ENCODE assay signal across 15 cellular contexts in genomic region chr20:49445176-49445575, GRCh38. TPM values are rescaled to one million over a fixed set of nuclear protein-coding genes. Genes with fewer than 3 reads are reported as not detected.
A peak's percentile ranks its signal among the peaks of the same experiment; 100 is the strongest.
DNase-seq lines count a peak whose midpoint lies in the region; ATAC-seq and TF ChIP-seq lines count a peak whose summit lies in the region.
"Had no signal": no experiment of that assay in that cellular context is flagged by ENCODE, and none has a peak within 500 bp of the region (broad histone marks: within the 10 kb centered on the region; RNA-seq: fewer than 3 reads in every experiment).

No MANE protein-coding gene starts in this region.

- DNase-seq in NCI-H226 (peak; percentile 61), choroid plexus epithelial cell (ENCODE audit: low read depth) (peak; percentile 21), left kidney (ENCODE audit: low read depth, low spot score) (peak; percentile 28), thoracic aorta (ENCODE audit: low spot score) (no peak), COR-L47 (lab: John Stamatoyannopoulos, UW) (no peak)
- no peak for DNase-seq in activated CD4-positive, alpha-beta T cell treated with anti-CD3 and anti-CD28 coated beads for 4 hours
- DNase-seq: amygdala; NCI-H1092; stimulated activated CD4-positive, alpha-beta T cell treated with anti-CD3 and anti-CD28 coated beads, Interleukin-4, amount 100 ng/mL, for 24 hours had no signal

- H3K4me1 ChIP-seq in thoracic aorta (ENCODE audit: control insufficient read depth in 1 of 2, low read depth in 2 of 2) = peaks cover 26 to 45% of the 10 kb centered on the region in 2 donors

- H3K27ac ChIP-seq in thoracic aorta = peak overlapping the region; percentile 42 to 63
- H3K27ac ChIP-seq: VCaP had no signal

- H3K9me3 ChIP-seq in thoracic aorta = no peaks in the 10 kb centered on the region
- H3K9me3 ChIP-seq: right lobe of liver had no signal

- no peaks in the 10 kb centered on the region for H3K27me3 ChIP-seq in thoracic aorta (replicated peaks; ENCODE audit: insufficient read depth)
- H3K27me3 ChIP-seq: right lobe of liver had no signal

- ATAC-seq in thoracic aorta (ENCODE audit: insufficient number of reproducible peaks, low FRiP score, low read depth) = no peak
- no peak for ATAC-seq in HG02571 (IDR thresholded peaks at IDR 0.05; ENCODE audit: unreplicated experiment)
- ATAC-seq: activated T-helper 17 cell treated with anti-CD3 and anti-CD28 coated beads, Interleukin-2, amount 50 U/mL, for 72 hours; HCT116 had no signal

- no peaks in the 10 kb centered on the region for H3K36me3 ChIP-seq in thoracic aorta
- H3K36me3 ChIP-seq: right lobe of liver had no signal

- no peak for TF ChIP-seq CTCF in choroid plexus epithelial cell (conservative IDR thresholded peaks at IDR 0.05; ENCODE audit: low read depth, low read length)
- TF ChIP-seq CTCF in thoracic aorta (IDR thresholded peaks at IDR 0.05) = no peak

- no peak overlapping the region for H3K4me3 ChIP-seq in choroid plexus epithelial cell (ENCODE audit: low read depth, low read length)
- H3K4me3 ChIP-seq in thoracic aorta = no peak overlapping the region
- H3K4me3 ChIP-seq: right lobe of liver had no signal

RNA-seq across cellular contexts. Expression of gene KCNB1, which starts 37.3 kb away (rescaled TPM):
- total RNA-seq in thoracic aorta = 1 to 10 TPM; 1.4 to 2.3 TPM
- total RNA-seq: activated T-helper 17 cell treated with anti-CD3 and anti-CD28 coated beads, Interleukin-2, amount 50 U/mL, for 72 hours; fibroblast of villous mesenchyme had no signal

Comparison
In these comparisons a context has a peak if more than half of its experiments do, and no peak if none do; other contexts are left out.
1. DNase-seq: peak in NCI-H226 (single experiment), choroid plexus epithelial cell (single experiment) and left kidney (single experiment); none in thoracic aorta (single experiment), activated CD4-positive, alpha-beta T cell treated with anti-CD3 and anti-CD28 coated beads for 4 hours (0 of 2) and COR-L47 (single experiment).